ENCODE assay signal across 21 cellular contexts in genomic region chr16:88630433-88630832, GRCh38. TPM values are rescaled to one million over a fixed set of nuclear protein-coding genes. Genes with fewer than 3 reads are reported as not detected.
A peak's percentile ranks its signal among the peaks of the same experiment; 100 is the strongest.
DNase-seq lines count a peak whose midpoint lies in the region; ATAC-seq and TF ChIP-seq lines count a peak whose summit lies in the region.
"Had no signal": no experiment of that assay in that cellular context is flagged by ENCODE, and none has a peak within 500 bp of the region (broad histone marks: within the 10 kb centered on the region; RNA-seq: fewer than 3 reads in every experiment).

No MANE protein-coding gene starts in this region.

- H3K27ac ChIP-seq in heart right ventricle: peak overlapping the region in 8 of 10 donors; percentile 12 to 64 (median 56)
- no peak overlapping the region for H3K27ac ChIP-seq in right cardiac atrium (ENCODE audit: low read length)
- H3K27ac ChIP-seq in BLaER1: peak overlapping the region; percentile 99
- H3K27ac ChIP-seq: C4-2B had no signal

- H3K36me3 Mint-ChIP-seq in T-helper 17 cell (ENCODE audit: low read depth): peaks cover 3% of the 10 kb centered on the region
- H3K36me3 Mint-ChIP-seq in CD14-positive monocyte: peaks cover 57 to 76% of the 10 kb centered on the region in 2 donors
- H3K36me3 Mint-ChIP-seq in activated T-cell treated with anti-CD3 and anti-CD28 coated beads, Interleukin-2, amount 50 U/mL, for 24 hours (ENCODE audit: low read depth): peaks cover 73% of the 10 kb centered on the region

- intact Hi-C loops in heart right ventricle (cut with DNase I): no loop called here
- intact Hi-C loops in right cardiac atrium (cut with DNase I): no loop called here
- intact Hi-C loops in CD14-positive monocyte (cut with micrococcal nuclease): loop anchor here in 1 of 2 donors (10.0 kb wide), 1 partner anchor 54 kb away; the partner anchor contains the start of gene SNAI3

- H3K4me1 Mint-ChIP-seq in T-helper 17 cell (peaks cover 7% of the 10 kb centered on the region), CD14-positive monocyte (peaks cover 10% of the 10 kb centered on the region)
- peaks cover 28% of the 10 kb centered on the region for H3K4me1 Mint-ChIP-seq in activated T-cell treated with anti-CD3 and anti-CD28 coated beads, Interleukin-2, amount 50 U/mL, for 24 hours (ENCODE audit: low read depth)

- H3K4me3 ChIP-seq in heart right ventricle (no peak overlapping the region), right cardiac atrium (ENCODE audit: low read length) (no peak overlapping the region), BLaER1 (no peak overlapping the region)

- H3K4me1 ChIP-seq in heart right ventricle: peaks cover 4 to 44% (median 25%) of the 10 kb centered on the region in 9 donors
- peaks cover 6% of the 10 kb centered on the region for H3K4me1 ChIP-seq in right cardiac atrium (ENCODE audit: control insufficient read depth, insufficient read depth, low read length)
- peaks cover 100% of the 10 kb centered on the region for H3K4me1 ChIP-seq in BLaER1

- 83 to 87% methylated on average over 11 to 12 of the region's 12 CpGs for WGBS in heart right ventricle, 2 donors
- WGBS in right cardiac atrium: 85% methylated on average over 12 of the region's 12 CpGs

- H3K9ac ChIP-seq in BLaER1: 0 out of 2 replicates have a peak overlapping the region, but pooled peaks have one; percentile 43

- H3K27me3 Mint-ChIP-seq in T-helper 17 cell (no peaks in the 10 kb centered on the region), CD14-positive monocyte (ENCODE audit: low read depth in 3 of 3) (peaks cover 7 to 19% (median 9%) of the 10 kb centered on the region in 3 donors)
- no peaks in the 10 kb centered on the region for H3K27me3 Mint-ChIP-seq in activated T-cell treated with anti-CD3 and anti-CD28 coated beads, Interleukin-2, amount 50 U/mL, for 24 hours
- H3K27me3 Mint-ChIP-seq: CD4-positive, alpha-beta memory T cell had no signal

- DNase-seq in heart right ventricle (no peak), right cardiac atrium (no peak), T-helper 17 cell (no peak), CD14-positive monocyte (ENCODE audit: low spot score) (no peak), NCI-H526 (lab: John Stamatoyannopoulos, UW) (no peak)
- DNase-seq in activated T-cell treated with anti-CD3 and anti-CD28 coated beads, Interleukin-2, amount 50 U/mL, for 24 hours: no peak
- DNase-seq: 8988T, DMS153, DMS79, GDM1, GOT3, H7, HFFc6 had no signal

- H3K4me2 ChIP-seq in BLaER1: peak overlapping the region; percentile 96

- H3K27me3 ChIP-seq in heart right ventricle (peaks cover 0 to 7% (median 0%) of the 10 kb centered on the region in 7 donors), right cardiac atrium (ENCODE audit: control insufficient read depth, insufficient read depth) (no peaks in the 10 kb centered on the region), BLaER1 (peaks cover 6% of the 10 kb centered on the region; the same call in 1 of the 2 replicates)

- H3K9me3 ChIP-seq in heart right ventricle (no peaks in the 10 kb centered on the region), right cardiac atrium (ENCODE audit: control insufficient read depth, low read length) (no peaks in the 10 kb centered on the region), BLaER1 (no peaks in the 10 kb centered on the region), T-helper 17 cell (ENCODE audit: control insufficient read depth, low read length, poor library complexity, severe bottlenecking) (no peaks in the 10 kb centered on the region)

- H4K20me1 ChIP-seq in BLaER1: peaks cover 23% of the 10 kb centered on the region

- H3K9me3 Mint-ChIP-seq in CD14-positive monocyte: no peaks in the 10 kb centered on the region
- H3K9me3 Mint-ChIP-seq in activated T-cell treated with anti-CD3 and anti-CD28 coated beads, Interleukin-2, amount 50 U/mL, for 24 hours: no peaks in the 10 kb centered on the region
- H3K9me3 Mint-ChIP-seq: CD4-positive, alpha-beta memory T cell; HFFc6 had no signal

- H3K36me3 ChIP-seq in heart right ventricle: peaks cover 0 to 76% (median 32%) of the 10 kb centered on the region in 9 donors
- H3K36me3 ChIP-seq in BLaER1: peaks cover 50% of the 10 kb centered on the region

- no peak for TF ChIP-seq CTCF in heart right ventricle (IDR thresholded peaks at IDR 0.05)
- no peak for TF ChIP-seq CTCF in CD14-positive monocyte (IDR thresholded peaks at IDR 0.05)

- ATAC-seq in heart right ventricle (no peak), right cardiac atrium (no peak), T-helper 17 cell (no peak)
- ATAC-seq: HCT116, HepG2 had no signal

- no peak overlapping the region for H3K4me3 Mint-ChIP-seq in T-helper 17 cell
- H3K4me3 Mint-ChIP-seq in CD14-positive monocyte: no peak overlapping the region
- no peak overlapping the region for H3K4me3 Mint-ChIP-seq in activated T-cell treated with anti-CD3 and anti-CD28 coated beads, Interleukin-2, amount 50 U/mL, for 24 hours
- H3K4me3 Mint-ChIP-seq: CD4-positive, alpha-beta memory T cell; HFFc6 had no signal

- H3K27ac Mint-ChIP-seq in T-helper 17 cell (peak overlapping the region; percentile 67), CD14-positive monocyte (no peak overlapping the region)
- no peak overlapping the region for H3K27ac Mint-ChIP-seq in activated T-cell treated with anti-CD3 and anti-CD28 coated beads, Interleukin-2, amount 50 U/mL, for 24 hours
- H3K27ac Mint-ChIP-seq: HFFc6 had no signal

RNA-seq across cellular contexts. Expression of gene IL17C, which starts 7.9 kb away (rescaled TPM):
- total RNA-seq in heart right ventricle (not detected), right cardiac atrium (not detected), T-helper 17 cell (under 1 TPM; 0.65 to 0.86 TPM)
- polyA plus RNA-seq in heart right ventricle (not detected), right cardiac atrium (not detected), CD14-positive monocyte (not detected)
- total RNA-seq: Daoy, HepG2, HFFc6 had no signal
- polyA plus RNA-seq: AG04450; CD4-positive, alpha-beta memory T cell; HepG2 had no signal

RNA-seq across cellular contexts. Expression of gene CYBA, which starts 20.4 kb away (rescaled TPM):
- total RNA-seq in heart right ventricle (100 to 1,000 TPM in 1 of 10 donors, 10 to 100 TPM in 9; 13.0 to 117 (median 27.7) TPM), right cardiac atrium (100 to 1,000 TPM in 1 of 4 donors, 10 to 100 TPM in 3; 53.9 to 101 (median 70.7) TPM), T-helper 17 cell (100 to 1,000 TPM; 346 to 383 TPM)
- polyA plus RNA-seq in heart right ventricle (10 to 100 TPM; 72.2 to 90.0 TPM), right cardiac atrium (84.2 TPM), CD14-positive monocyte (1,000 to 10,000 TPM; 2,092 to 2,376 TPM)

RNA-seq across cellular contexts. Expression of gene MVD, which starts 32.5 kb away (rescaled TPM):
- total RNA-seq in heart right ventricle (10 to 100 TPM; 15.5 to 25.5 (median 20.2) TPM), right cardiac atrium (10 to 100 TPM; 29.8 to 32.0 (median 31.2) TPM), T-helper 17 cell (10 to 100 TPM; 40.4 to 72.8 TPM)
- polyA plus RNA-seq in heart right ventricle (10 to 100 TPM; 34.1 to 36.3 TPM), right cardiac atrium (35.9 TPM), CD14-positive monocyte (10 to 100 TPM in 1 of 2 donors, 1 to 10 TPM in 1; 9.0 to 12.2 TPM)

RNA-seq across cellular contexts. Expression of gene SNAI3, which starts 55.9 kb away (rescaled TPM):
- total RNA-seq in heart right ventricle (1 to 10 TPM in 7 of 10 donors, under 1 TPM in 3; 0.21 to 8.6 (median 1.1) TPM), right cardiac atrium (1 to 10 TPM in 3 of 4 donors, under 1 TPM in 1; 0.39 to 2.8 (median 1.6) TPM), T-helper 17 cell (10 to 100 TPM in 1 of 2 donors, 1 to 10 TPM in 1; 7.7 to 10.2 TPM)
- polyA plus RNA-seq in heart right ventricle (1 to 10 TPM; 2.3 to 4.5 TPM), right cardiac atrium (2.7 TPM), CD14-positive monocyte (1 to 10 TPM; 4.2 to 5.3 TPM)
- total RNA-seq: A673, Daoy, HFFc6 had no signal
